8 cellular contexts compared by ENCODE assay signal in the genomic region with DNA sequence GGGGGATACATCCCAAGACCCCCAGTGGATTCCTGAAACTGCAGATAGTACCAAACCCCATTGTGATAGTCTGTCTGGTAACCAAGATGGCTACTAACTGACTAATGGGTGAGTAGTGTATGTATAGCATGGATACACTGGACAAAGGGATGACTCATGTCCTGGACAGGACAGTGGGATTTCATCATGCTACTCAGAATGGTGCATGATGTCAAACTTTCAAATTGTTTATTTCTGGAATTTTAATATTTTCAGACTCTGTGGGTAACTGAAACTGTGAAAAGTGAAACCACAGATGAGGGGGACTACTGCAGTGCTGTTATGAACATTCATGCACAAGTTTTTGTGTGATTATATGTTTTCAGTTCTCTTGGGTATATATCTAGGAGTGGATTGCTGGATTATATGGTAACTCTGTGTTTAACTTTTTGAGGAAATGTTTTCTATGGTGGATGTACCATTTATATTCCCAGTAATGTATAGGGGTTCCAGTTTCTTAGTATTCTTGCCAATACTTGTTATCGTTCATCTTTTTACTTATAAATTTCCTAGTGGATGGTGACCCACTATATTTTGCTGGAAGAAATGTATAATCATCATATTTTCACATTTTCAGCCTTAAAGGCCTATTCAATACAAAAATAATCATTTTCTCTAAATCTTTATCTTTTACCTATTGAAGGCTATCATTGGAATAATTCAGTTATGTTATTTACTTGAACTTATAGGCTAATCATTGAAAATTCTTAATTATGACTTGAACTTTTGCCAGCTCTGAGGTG.
DNase-seq lines count a peak whose midpoint lies in the region; ATAC-seq and TF ChIP-seq lines count a peak whose summit lies in the region.

No MANE protein-coding gene starts in this region.

- DNase-seq in GM06990 (ENCODE audit: extremely low read depth, insufficient read length): peak; percentile 41
- peak; percentile 72 for DNase-seq in H4 (ENCODE audit: low spot score)
- DNase-seq in MV-4-11 (lab: John Stamatoyannopoulos, UW): peak; percentile 67
- DNase-seq in NCI-H146 treated with DMSO at 0.1 percent for 48 hours (lab: John Stamatoyannopoulos, UW; ENCODE audit: unreplicated experiment): no peak
- DNase-seq in body of pancreas: no peak
- DNase-seq in NCI-H2196 (lab: John Stamatoyannopoulos, UW; ENCODE audit: unreplicated experiment): no peak

- TF ChIP-seq POLR2A in gastroesophageal sphincter (IDR thresholded peaks at IDR 0.05) (no peak), body of pancreas (IDR thresholded peaks at IDR 0.05) (no peak)

- H3K4me3 ChIP-seq in GM06990 (replicated peaks; ENCODE audit: low read depth, low read length): no peak overlapping the region
- H3K4me3 ChIP-seq in gastroesophageal sphincter: no peak overlapping the region
- no peak overlapping the region for H3K4me3 ChIP-seq in body of pancreas

- WGBS in gastroesophageal sphincter (ENCODE audit: low coverage in 1 of 2), 2 donors: 86 to 88% methylated on average over 1 of the region's 1 CpG
- 91 to 97% methylated on average over 1 of the region's 1 CpG for WGBS in body of pancreas, 2 donors

- H3K36me3 ChIP-seq in GM06990 (ENCODE audit: control insufficient read depth, insufficient read depth, low read length) (no peaks in the 10 kb centered on the region), gastroesophageal sphincter (no peaks in the 10 kb centered on the region), body of pancreas (replicated peaks in 1 of 2; ENCODE audit: insufficient read depth in 1 of 2, low read depth in 2 of 2) (no peaks in the 10 kb centered on the region)

- intact Hi-C loops in body of pancreas (cut with DNase I): no loop called here

- ATAC-seq in gastroesophageal sphincter (peak; percentile 77), body of pancreas (no peak), GM19455 (IDR thresholded peaks at IDR 0.05; ENCODE audit: unreplicated experiment) (no peak)

- no peak for TF ChIP-seq CTCF in GM06990 (IDR thresholded peaks at IDR 0.05; ENCODE audit: insufficient read depth, low read length, poor library complexity, severe bottlenecking)
- TF ChIP-seq CTCF in gastroesophageal sphincter (IDR thresholded peaks at IDR 0.05): no peak
- TF ChIP-seq CTCF in body of pancreas (IDR thresholded peaks at IDR 0.05): no peak

- H3K27me3 ChIP-seq in GM06990 (replicated peaks; ENCODE audit: control insufficient read depth, insufficient read depth, low read length): no peaks in the 10 kb centered on the region
- H3K27me3 ChIP-seq in gastroesophageal sphincter: no peaks in the 10 kb centered on the region
- no peaks in the 10 kb centered on the region for H3K27me3 ChIP-seq in body of pancreas

- TF ChIP-seq EP300 in gastroesophageal sphincter (IDR thresholded peaks at IDR 0.05): no peak

- H3K27ac ChIP-seq in gastroesophageal sphincter (no peak overlapping the region), body of pancreas (no peak overlapping the region)

- H3K4me1 ChIP-seq in gastroesophageal sphincter: no peaks in the 10 kb centered on the region
- no peaks in the 10 kb centered on the region for H3K4me1 ChIP-seq in body of pancreas

- H3K9me3 ChIP-seq in gastroesophageal sphincter (peaks cover 0 to 4% (median 0%) of the 10 kb centered on the region in 3 donors), body of pancreas (no peaks in the 10 kb centered on the region)

Comparison
In these comparisons a context has a peak if more than half of its experiments do, and no peak if none do; other contexts are left out.
1. DNase-seq: peak in GM06990 (single experiment), H4 (single experiment) and MV-4-11 (single experiment); none in NCI-H146 treated with DMSO at 0.1 percent for 48 hours (single experiment), body of pancreas (0 of 4) and NCI-H2196 (single experiment).